ENCODE assay signal across 23 cellular contexts in the genomic region with DNA sequence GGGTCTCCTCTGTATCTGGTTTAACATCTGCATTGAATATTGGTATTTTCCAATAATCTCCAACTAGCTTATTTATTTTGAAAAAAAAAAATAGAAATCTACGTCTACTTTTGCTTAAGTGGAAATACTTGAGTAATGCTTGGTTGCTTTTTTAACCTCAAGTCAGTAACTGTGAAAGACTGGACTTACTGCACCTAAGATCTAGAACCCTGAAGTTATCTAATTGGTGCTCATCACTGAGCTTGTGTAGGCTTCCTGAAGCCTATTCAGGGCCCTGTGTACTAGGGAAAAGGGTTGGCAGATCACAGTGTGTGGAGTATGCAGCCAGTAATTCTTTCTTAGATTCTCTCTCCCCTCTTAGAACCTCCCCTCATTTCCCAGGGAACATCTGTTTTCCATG. TPM values are rescaled to one million over a fixed set of nuclear protein-coding genes. Genes with fewer than 3 reads are reported as not detected.
DNase-seq lines count a peak whose midpoint lies in the region; ATAC-seq and TF ChIP-seq lines count a peak whose summit lies in the region.
"Had no signal": no experiment of that assay in that cellular context is flagged by ENCODE, and none has a peak within 500 bp of the region (broad histone marks: within the 10 kb centered on the region; RNA-seq: fewer than 3 reads in every experiment).

No MANE protein-coding gene starts in this region.

- TF ChIP-seq CTCF in upper lobe of right lung (IDR thresholded peaks at IDR 0.05) (no peak), GM10248 (IDR thresholded peaks at IDR 0.05; ENCODE audit: control extremely low read depth, extremely low read depth, low read depth, missing control alignments) (no peak)

- POLR2A ChIA-PET in GM10248 (lab: Yijun Ruan, JAX), result no interaction called here

- no peaks in the 10 kb centered on the region for H3K27me3 ChIP-seq in upper lobe of right lung
- H3K27me3 ChIP-seq: spleen, vagina had no signal

- no peaks in the 10 kb centered on the region for H3K4me1 ChIP-seq in upper lobe of right lung
- H3K4me1 ChIP-seq: left ventricle myocardium inferior, spleen, vagina had no signal

- no peaks in the 10 kb centered on the region for H3K9me3 ChIP-seq in upper lobe of right lung
- H3K9me3 ChIP-seq: spleen, vagina had no signal

- no peaks in the 10 kb centered on the region for H3K36me3 ChIP-seq in upper lobe of right lung
- H3K36me3 ChIP-seq: left ventricle myocardium inferior, spleen, vagina had no signal

- ATAC-seq in GM18868 (IDR thresholded peaks at IDR 0.05; ENCODE audit: unreplicated experiment) (peak; percentile 58), HG02610 (IDR thresholded peaks at IDR 0.05; ENCODE audit: unreplicated experiment) (peak; percentile 58), HG03469 (IDR thresholded peaks at IDR 0.05; ENCODE audit: unreplicated experiment) (peak; percentile 46), upper lobe of right lung (no peak)
- ATAC-seq: naive thymus-derived CD8-positive, alpha-beta T cell had no signal

- peak overlapping the region; percentile 36 for H3K27ac ChIP-seq in upper lobe of right lung
- H3K27ac ChIP-seq: left ventricle myocardium inferior, spleen, vagina had no signal

- intact Hi-C loops in upper lobe of right lung (cut with DNase I), result no loop called here

- CTCF ChIA-PET in GM10248 (lab: Yijun Ruan, JAX), result interaction anchor here (0.7 to 0.9 kb wide), 2 partner anchors 12 to 43 kb away, joined by 3 read pairs; no protein-coding TSS in a partner anchor

- no peak overlapping the region for H3K4me3 ChIP-seq in upper lobe of right lung
- H3K4me3 ChIP-seq: left ventricle myocardium inferior, spleen, vagina had no signal

- DNase-seq in upper lobe of right lung (no peak), occipital lobe (lab: John Stamatoyannopoulos, UW) (no peak), AML-193 (lab: John Stamatoyannopoulos, UW) (no peak), GM10248 (ENCODE audit: extremely low spot score) (no peak)
- DNase-seq: activated CD4-positive, alpha-beta T cell treated with anti-CD3 and anti-CD28 coated beads, Interleukin-2, amount 50 U/mL, for 1 hour; activated CD8-positive, alpha-beta memory T cell treated with anti-CD3 and anti-CD28 coated beads, Interleukin-2, amount 50 U/mL, for 4 hours; activated naive CD8-positive, alpha-beta T cell treated with anti-CD3 and anti-CD28 coated beads for 36 hours; caudate nucleus; left ventricle myocardium inferior; midbrain; naive thymus-derived CD8-positive, alpha-beta T cell; NCI-H1105 treated with DMSO at 0.1 percent for 48 hours; NCI-H2029; NCI-H2227 treated with DMSO at 0.1 percent for 48 hours; NCI-H774; spleen; stimulated activated CD4-positive, alpha-beta T cell treated with anti-CD3 and anti-CD28 coated beads, Interleukin-4, amount 100 ng/mL, for 1 hour; stimulated activated naive CD4-positive, alpha-beta T cell; T-helper 9 cell had no signal

RNA-seq across cellular contexts. Expression of gene SLC1A1, which starts 16.2 kb away (rescaled TPM):
- total RNA-seq in upper lobe of right lung (52.7 TPM), occipital lobe (54.7 TPM)
- total RNA-seq: naive thymus-derived CD8-positive, alpha-beta T cell had no signal
